17 cellular contexts compared by ENCODE assay signal in the genomic region with DNA sequence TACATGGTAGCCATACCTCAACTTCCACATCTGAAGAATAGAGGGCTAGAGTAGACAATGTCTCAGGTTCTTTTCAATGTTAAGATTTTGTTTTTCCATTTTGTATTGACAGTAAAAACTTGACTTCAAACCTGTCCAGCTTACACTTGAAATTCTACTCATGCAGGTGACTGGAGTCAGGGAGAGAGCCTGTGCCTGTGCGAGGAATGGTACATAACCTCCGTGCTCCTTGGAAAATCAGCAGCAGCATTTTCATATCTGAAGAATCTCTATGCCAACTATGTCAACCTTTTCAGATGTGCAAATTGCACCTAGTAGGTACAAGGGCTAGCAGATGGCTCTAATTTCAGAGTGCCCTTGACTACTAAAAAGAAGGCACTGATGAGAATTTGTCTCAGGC. TPM values are rescaled to one million over a fixed set of nuclear protein-coding genes. Genes with fewer than 3 reads are reported as not detected.
DNase-seq lines count a peak whose midpoint lies in the region; ATAC-seq and TF ChIP-seq lines count a peak whose summit lies in the region.
"Had no signal": no experiment of that assay in that cellular context is flagged by ENCODE, and none has a peak within 500 bp of the region (broad histone marks: within the 10 kb centered on the region; RNA-seq: fewer than 3 reads in every experiment).

No MANE protein-coding gene starts in this region.

- H3K4me1 ChIP-seq in breast epithelium = peaks cover 0 to 14% of the 10 kb centered on the region in 2 donors
- peaks cover 0 to 63% (median 36%) of the 10 kb centered on the region in 4 donors for H3K4me1 ChIP-seq in tibial artery
- H3K4me1 ChIP-seq: BLaER1 had no signal

- no peak overlapping the region for H3K27ac ChIP-seq in CD4-positive, alpha-beta T cell (ENCODE audit: low read depth, low read length)
- H3K27ac ChIP-seq in breast epithelium (no peak overlapping the region), tibial artery (peak overlapping the region; percentile 85 to 90)
- H3K27ac ChIP-seq: BLaER1, GM23248 had no signal

- peaks cover 50% of the 10 kb centered on the region for H3K27me3 ChIP-seq in CD4-positive, alpha-beta T cell (ENCODE audit: control insufficient read depth, insufficient read depth, low read length)
- H3K27me3 ChIP-seq in breast epithelium (no peaks in the 10 kb centered on the region), tibial artery (no peaks in the 10 kb centered on the region)
- H3K27me3 ChIP-seq: BLaER1 had no signal

- TF ChIP-seq CTCF in CD4-positive, alpha-beta T cell (IDR thresholded peaks at IDR 0.05) = no peak
- TF ChIP-seq CTCF in breast epithelium (IDR thresholded peaks at IDR 0.05) = no peak
- no peak for TF ChIP-seq CTCF in neural crest cell (conservative IDR thresholded peaks at IDR 0.05)
- no peak for TF ChIP-seq CTCF in tibial artery (IDR thresholded peaks at IDR 0.05)
- no peak for TF ChIP-seq CTCF in endothelial cell (IDR thresholded peaks at IDR 0.05; ENCODE audit: unreplicated experiment)

- H3K9me3 ChIP-seq in CD4-positive, alpha-beta T cell (ENCODE audit: control insufficient read depth, low read length) = no peaks in the 10 kb centered on the region
- H3K9me3 ChIP-seq in breast epithelium (no peaks in the 10 kb centered on the region), tibial artery (no peaks in the 10 kb centered on the region)

- ATAC-seq in CD4-positive, alpha-beta T cell (ENCODE audit: poor library complexity) = no peak
- ATAC-seq in HG02759 (IDR thresholded peaks at IDR 0.05; ENCODE audit: unreplicated experiment) = no peak
- ATAC-seq: CD8-positive, alpha-beta T cell; HepG2 had no signal

- H3K27me3 Mint-ChIP-seq in CD4-positive, alpha-beta T cell = peaks cover 70% of the 10 kb centered on the region
- H3K27me3 Mint-ChIP-seq in neural crest cell (ENCODE audit: low read depth) (peaks cover 46% of the 10 kb centered on the region), endothelial cell (ENCODE audit: unreplicated experiment) (peaks cover 12% of the 10 kb centered on the region)

- H3K4me3 Mint-ChIP-seq in CD4-positive, alpha-beta T cell = peak overlapping the region; percentile 43
- H3K4me3 Mint-ChIP-seq in neural crest cell (peak overlapping the region; percentile 66), endothelial cell (ENCODE audit: unreplicated experiment) (no peak overlapping the region)
- H3K4me3 Mint-ChIP-seq: CD8-positive, alpha-beta T cell; IgD-negative memory B cell had no signal

- H3K4me1 Mint-ChIP-seq in CD4-positive, alpha-beta T cell (ENCODE audit: low read depth) = peaks cover 9% of the 10 kb centered on the region
- H3K4me1 Mint-ChIP-seq in neural crest cell (peaks cover 20% of the 10 kb centered on the region), endothelial cell (ENCODE audit: unreplicated experiment) (peaks cover 9% of the 10 kb centered on the region)

- CTCF ChIA-PET in CD4-positive, alpha-beta T cell (lab: Charles Lee) = no interaction called here

- H3K27ac Mint-ChIP-seq in CD4-positive, alpha-beta T cell = no peak overlapping the region
- no peak overlapping the region for H3K27ac Mint-ChIP-seq in neural crest cell (ENCODE audit: unreplicated experiment)
- H3K27ac Mint-ChIP-seq in endothelial cell (ENCODE audit: unreplicated experiment) = no peak overlapping the region
- H3K27ac Mint-ChIP-seq: CD14-positive monocyte; CD8-positive, alpha-beta T cell had no signal

- H3K36me3 ChIP-seq in breast epithelium (no peaks in the 10 kb centered on the region), tibial artery (no peaks in the 10 kb centered on the region)
- H3K36me3 ChIP-seq: BLaER1 had no signal

- no peak for DNase-seq in CD4-positive, alpha-beta T cell
- no peak for DNase-seq in breast epithelium (ENCODE audit: low spot score in 2 of 2)
- no peak for DNase-seq in neural crest cell (ENCODE audit: low read depth, low spot score)
- DNase-seq in tibial artery = no peak
- DNase-seq in endothelial cell (ENCODE audit: low spot score) = no peak
- DNase-seq in D341Med (ENCODE audit: low spot score) = no peak
- DNase-seq: 8988T; CD8-positive, alpha-beta T cell; COR-L47; GM23248; HCEC 1CT had no signal

- no peaks in the 10 kb centered on the region for H3K36me3 Mint-ChIP-seq in CD4-positive, alpha-beta T cell (ENCODE audit: low read depth)
- H3K36me3 Mint-ChIP-seq in neural crest cell (ENCODE audit: low read depth) = no peaks in the 10 kb centered on the region
- H3K36me3 Mint-ChIP-seq in endothelial cell (ENCODE audit: low read depth, unreplicated experiment) = no peaks in the 10 kb centered on the region
- H3K36me3 Mint-ChIP-seq: CD8-positive, alpha-beta T cell had no signal

- peak overlapping the region in 2 of 3 donors; percentile 74 to 84 for H3K4me3 ChIP-seq in breast epithelium
- H3K4me3 ChIP-seq in tibial artery = no peak overlapping the region
- H3K4me3 ChIP-seq: BLaER1, GM23248 had no signal

- POLR2A ChIA-PET in CD4-positive, alpha-beta T cell (lab: Charles Lee) = no interaction called here

- intact Hi-C loops in CD4-positive, alpha-beta T cell (cut with DNase I, micrococcal nuclease) = no loop called here
- intact Hi-C loops in breast epithelium (cut with DNase I; ENCODE audit: low total_unique reads) (no loop called here), tibial artery (cut with DNase I; ENCODE audit: low total_unique reads) (no loop called here)

- H3K9me3 Mint-ChIP-seq in CD4-positive, alpha-beta T cell = no peaks in the 10 kb centered on the region
- H3K9me3 Mint-ChIP-seq in neural crest cell = no peaks in the 10 kb centered on the region
- no peaks in the 10 kb centered on the region for H3K9me3 Mint-ChIP-seq in endothelial cell (ENCODE audit: unreplicated experiment)
- H3K9me3 Mint-ChIP-seq: CD8-positive, alpha-beta T cell had no signal

- no peak for TF ChIP-seq POLR2A in breast epithelium (IDR thresholded peaks at IDR 0.05)

RNA-seq across cellular contexts. Expression of gene PLA2R1, which starts 2.1 kb away (rescaled TPM):
- not detected for total RNA-seq in CD4-positive, alpha-beta T cell
- total RNA-seq in breast epithelium (10 to 100 TPM; 12.5 to 49.9 (median 27.9) TPM), neural crest cell (0.09 and 0.18 TPM in 2 replicates), endothelial cell (ENCODE audit: unreplicated experiment) (1.1 TPM)
- total RNA-seq: A673; CD8-positive, alpha-beta T cell; HepG2 had no signal

Comparison
In these comparisons a context has a peak if more than half of its experiments do, and no peak if none do; other contexts are left out.
1. H3K27ac ChIP-seq: peak in tibial artery (2 of 2); none in CD4-positive, alpha-beta T cell (single experiment) and breast epithelium (0 of 2).
2. H3K4me3 ChIP-seq: peak in breast epithelium (2 of 3); none in tibial artery (0 of 2).